12 cellular contexts compared by ENCODE assay signal in the genomic region with DNA sequence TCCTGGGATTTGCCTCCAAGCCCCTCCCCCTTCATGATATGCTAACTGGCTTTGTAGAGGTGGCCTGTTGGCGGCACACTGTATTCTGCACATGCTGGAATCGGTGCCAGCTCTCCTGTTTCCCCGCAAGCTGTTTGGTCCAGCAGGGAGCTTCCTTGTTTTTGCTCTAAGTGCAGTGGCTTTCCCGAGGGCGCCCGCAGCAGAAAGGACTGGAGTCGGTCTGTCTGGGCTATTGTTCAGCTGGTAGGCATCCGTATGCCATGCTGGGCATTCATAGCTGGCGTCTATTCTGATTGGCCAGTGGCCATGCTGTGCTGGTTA.
DNase-seq lines count a peak whose midpoint lies in the region; ATAC-seq, FAIRE-seq and TF ChIP-seq lines count a peak whose summit lies in the region.
"Had no signal": no experiment of that assay in that cellular context is flagged by ENCODE, and none has a peak within 500 bp of the region (broad histone marks: within the 10 kb centered on the region; RNA-seq: fewer than 3 reads in every experiment).

No MANE protein-coding gene starts in this region.

- H3K9me3 ChIP-seq in right atrium auricular region (no peaks in the 10 kb centered on the region), kidney (ENCODE audit: control insufficient read depth in 1 of 2, low read length in 2 of 2) (no peaks in the 10 kb centered on the region), upper lobe of right lung (no peaks in the 10 kb centered on the region)

- ATAC-seq in Right ventricle myocardium superior (ENCODE audit: poor library complexity): peak; percentile 76
- peak; percentile 64 for ATAC-seq in upper lobe of right lung
- ATAC-seq in stimulated activated naive CD8-positive, alpha-beta T cell treated with anti-CD3 and anti-CD28 coated beads, Interleukin-15, Interleukin-2, amounts not matched to agents 100 U/mL and 50 U/mL, for 24 hours: no peak
- ATAC-seq in activated T-cell treated with anti-CD3 and anti-CD28 coated beads, Interleukin-2, amount 50 U/mL, for 4 hours: no peak

- no peak overlapping the region for H3K9ac ChIP-seq in kidney (ENCODE audit: low read length in 2 of 2)

- TF ChIP-seq CTCF in right atrium auricular region (IDR thresholded peaks at IDR 0.05) (no peak), kidney (IDR thresholded peaks at IDR 0.05; ENCODE audit: borderline replicate concordance, extremely low read depth, insufficient read depth) (no peak), upper lobe of right lung (IDR thresholded peaks at IDR 0.05) (no peak)

- H3K36me3 Mint-ChIP-seq in activated T-cell treated with anti-CD3 and anti-CD28 coated beads, Interleukin-2, amount 50 U/mL, for 4 hours (ENCODE audit: insufficient read depth): no peaks in the 10 kb centered on the region

- no peak overlapping the region for H3K4me3 Mint-ChIP-seq in activated T-cell treated with anti-CD3 and anti-CD28 coated beads, Interleukin-2, amount 50 U/mL, for 4 hours

- H3K9me3 Mint-ChIP-seq in activated T-cell treated with anti-CD3 and anti-CD28 coated beads, Interleukin-2, amount 50 U/mL, for 4 hours: no peaks in the 10 kb centered on the region

- intact Hi-C loops in Right ventricle myocardium superior (cut with DNase I): no loop called here
- intact Hi-C loops in kidney (cut with DNase I): no loop called here
- intact Hi-C loops in upper lobe of right lung (cut with DNase I): no loop called here

- no peaks in the 10 kb centered on the region for H3K4me1 ChIP-seq in right atrium auricular region
- peaks cover 9 to 15% of the 10 kb centered on the region in 2 donors for H3K4me1 ChIP-seq in kidney (ENCODE audit: control insufficient read depth in 1 of 2, insufficient read depth in 1 of 2, low read depth in 1 of 2, low read length in 2 of 2)
- H3K4me1 ChIP-seq in upper lobe of right lung: no peaks in the 10 kb centered on the region

- no peak for FAIRE-seq in kidney (lab: Jason Lieb, UNC)

- H3K27ac ChIP-seq in right atrium auricular region: no peak overlapping the region
- peak overlapping the region in 1 of 2 donors; percentile 57 for H3K27ac ChIP-seq in kidney (ENCODE audit: low read depth in 2 of 2, low read length in 2 of 2)
- H3K27ac ChIP-seq in upper lobe of right lung: no peak overlapping the region
- H3K27ac ChIP-seq: cardiac muscle cell had no signal

- no peaks in the 10 kb centered on the region for H3K27me3 Mint-ChIP-seq in activated T-cell treated with anti-CD3 and anti-CD28 coated beads, Interleukin-2, amount 50 U/mL, for 4 hours (ENCODE audit: low read depth)

- peak; percentile 65 for DNase-seq in Right ventricle myocardium superior
- DNase-seq in right atrium auricular region (ENCODE audit: low spot score): no peak
- peak; percentile 96 for DNase-seq in NCI-H446 treated with DMSO at 0.1 percent for 48 hours (lab: John Stamatoyannopoulos, UW)
- peak; percentile 73 for DNase-seq in kidney
- peak; percentile 74 for DNase-seq in upper lobe of right lung
- no peak for DNase-seq in activated T-cell treated with anti-CD3 and anti-CD28 coated beads, Interleukin-2, amount 50 U/mL, for 1 hour
- DNase-seq in stimulated activated naive CD8-positive, alpha-beta T cell treated with anti-CD3 and anti-CD28 coated beads, Interleukin-15, Interleukin-2, amounts not matched to agents 100 U/mL and 50 U/mL, for 24 hours: no peak
- DNase-seq in activated T-cell treated with anti-CD3 and anti-CD28 coated beads, Interleukin-2, amount 50 U/mL, for 4 hours: no peak
- DNase-seq: GOT3; stimulated activated CD4-positive, alpha-beta T cell treated with anti-CD3 and anti-CD28 coated beads, Interleukin-2, amount 100 ng/mL, for 24 hours; stimulated activated naive CD4-positive, alpha-beta T cell had no signal

- H3K4me1 Mint-ChIP-seq in activated T-cell treated with anti-CD3 and anti-CD28 coated beads, Interleukin-2, amount 50 U/mL, for 4 hours (ENCODE audit: low read depth): peaks cover 2% of the 10 kb centered on the region

- H3K4me3 ChIP-seq in right atrium auricular region (no peak overlapping the region), kidney (ENCODE audit: low read length in 2 of 2) (no peak overlapping the region), upper lobe of right lung (no peak overlapping the region)
- H3K4me3 ChIP-seq: cardiac muscle cell had no signal

- H3K36me3 ChIP-seq in right atrium auricular region: no peaks in the 10 kb centered on the region
- no peaks in the 10 kb centered on the region for H3K36me3 ChIP-seq in kidney (ENCODE audit: control insufficient read depth in 1 of 2, insufficient read depth in 2 of 2, low read length in 2 of 2)
- no peaks in the 10 kb centered on the region for H3K36me3 ChIP-seq in upper lobe of right lung
- H3K36me3 ChIP-seq: cardiac muscle cell had no signal

- H3K27me3 ChIP-seq in right atrium auricular region: no peaks in the 10 kb centered on the region
- H3K27me3 ChIP-seq in upper lobe of right lung: no peaks in the 10 kb centered on the region
- H3K27me3 ChIP-seq: cardiac muscle cell had no signal

Comparison
In these comparisons a context has a peak if more than half of its experiments do, and no peak if none do; other contexts are left out.
1. DNase-seq: peak in Right ventricle myocardium superior (single experiment), NCI-H446 treated with DMSO at 0.1 percent for 48 hours (single experiment), kidney (single experiment) and upper lobe of right lung (single experiment); none in right atrium auricular region (single experiment), activated T-cell treated with anti-CD3 and anti-CD28 coated beads, Interleukin-2, amount 50 U/mL, for 1 hour (single experiment), stimulated activated naive CD8-positive, alpha-beta T cell treated with anti-CD3 and anti-CD28 coated beads, Interleukin-15, Interleukin-2, amounts not matched to agents 100 U/mL and 50 U/mL, for 24 hours (single experiment) and activated T-cell treated with anti-CD3 and anti-CD28 coated beads, Interleukin-2, amount 50 U/mL, for 4 hours (single experiment).
2. ATAC-seq: peak in Right ventricle myocardium superior (single experiment) and upper lobe of right lung (single experiment); none in stimulated activated naive CD8-positive, alpha-beta T cell treated with anti-CD3 and anti-CD28 coated beads, Interleukin-15, Interleukin-2, amounts not matched to agents 100 U/mL and 50 U/mL, for 24 hours (single experiment) and activated T-cell treated with anti-CD3 and anti-CD28 coated beads, Interleukin-2, amount 50 U/mL, for 4 hours (0 of 2).